ENCODE assay signal across 8 cellular contexts in the genomic region with DNA sequence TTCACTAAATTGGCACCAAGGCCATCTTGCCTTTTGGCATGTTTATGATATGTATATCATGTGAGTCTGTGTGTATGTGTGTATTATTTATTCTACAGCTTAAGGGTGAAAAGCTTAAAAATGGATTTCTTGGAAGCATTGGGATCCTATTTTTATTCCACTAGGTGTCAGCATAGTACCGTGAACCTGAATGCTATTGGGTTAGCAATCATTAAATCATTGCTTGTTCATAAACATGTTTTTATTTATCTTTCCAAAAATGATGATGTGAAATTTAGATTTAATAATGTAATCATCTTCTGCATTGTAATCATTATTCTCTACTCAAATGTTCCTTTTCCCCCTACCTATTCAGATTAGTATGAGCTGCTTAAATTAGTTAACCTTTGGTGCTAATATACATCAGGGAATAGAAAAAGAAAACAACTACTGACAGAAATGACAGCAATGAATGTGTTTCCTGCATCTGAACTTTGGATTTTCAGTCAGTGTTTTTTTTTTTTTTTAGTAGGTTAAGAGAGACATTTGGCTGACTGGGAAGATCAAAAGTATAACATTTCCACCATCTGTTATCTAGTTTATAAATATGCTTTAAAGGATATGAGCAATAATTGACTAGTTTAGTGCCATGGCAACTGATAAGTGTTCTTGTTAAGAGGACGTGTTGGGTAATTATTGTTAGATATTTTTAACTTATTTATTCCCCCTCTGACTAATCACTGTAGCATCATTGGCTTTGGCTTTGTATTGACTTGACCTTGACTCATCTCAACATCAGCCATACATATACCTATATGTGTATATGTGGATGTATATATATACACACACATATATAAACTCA. TPM values are rescaled to one million over a fixed set of nuclear protein-coding genes. Genes with fewer than 3 reads are reported as not detected.
DNase-seq lines count a peak whose midpoint lies in the region; ATAC-seq and TF ChIP-seq lines count a peak whose summit lies in the region.

No MANE protein-coding gene starts in this region.

- intact Hi-C loops in dorsolateral prefrontal cortex (cut with DNase I) (loop anchor here (2.0 to 10.0 kb wide), 2 partner anchors 592 kb away; no protein-coding TSS in a partner anchor), mucosa of descending colon (cut with DNase I, micrococcal nuclease) (loop anchor here (10.0 kb wide), 1 partner anchor 592 kb away; no protein-coding TSS in a partner anchor), posterior cingulate gyrus (cut with DNase I) (loop anchor here (1.0 kb wide), 1 partner anchor 590 kb away; no protein-coding TSS in a partner anchor)

- no peaks in the 10 kb centered on the region for H3K9me3 ChIP-seq in mucosa of descending colon

- H3K4me3 ChIP-seq in dorsolateral prefrontal cortex (no peak overlapping the region), mucosa of descending colon (no peak overlapping the region)

- H3K36me3 ChIP-seq in mucosa of descending colon (ENCODE audit: low read depth), result no peaks in the 10 kb centered on the region

- H3K27me3 ChIP-seq in dorsolateral prefrontal cortex, result no peaks in the 10 kb centered on the region

- peak; percentile 49 for ATAC-seq in HG02870 (IDR thresholded peaks at IDR 0.05; ENCODE audit: unreplicated experiment)
- ATAC-seq in mucosa of descending colon, result no peak

- H3K27ac ChIP-seq in dorsolateral prefrontal cortex, result no peak overlapping the region

- TF ChIP-seq CTCF in dorsolateral prefrontal cortex (IDR thresholded peaks at IDR 0.05 in 54 of 56, conservative IDR thresholded peaks at IDR 0.05 in 2 of 56; ENCODE audit: low read depth in 1 of 56, partially characterized antibody in 56 of 56), result peak; percentile 57 to 93 (median 76)
- TF ChIP-seq CTCF in mucosa of descending colon (IDR thresholded peaks at IDR 0.05), result peak; percentile 23

- DNase-seq in NCI-H146 (lab: John Stamatoyannopoulos, UW) (peak; percentile 2), NCI-H146 treated with DMSO at 0.1 percent for 48 hours (lab: John Stamatoyannopoulos, UW; ENCODE audit: unreplicated experiment) (no peak), NCI-H524 treated with DMSO at 0.1 percent for 48 hours (lab: John Stamatoyannopoulos, UW) (peak; percentile 73), dorsolateral prefrontal cortex (no peak), mucosa of descending colon (no peak), T-helper 9 cell (no peak), posterior cingulate gyrus (no peak)

- H3K4me1 ChIP-seq in mucosa of descending colon (ENCODE audit: low read depth), result no peaks in the 10 kb centered on the region

RNA-seq across cellular contexts. Expression of a gene that starts 14.1 kb away (rescaled TPM):
- total RNA-seq in dorsolateral prefrontal cortex, result 1 to 10 TPM in 7 of 120 experiments, under 1 TPM in 54, not detected in 59; 0.18 to 1.5 (median 0.50) TPM
- not detected for total RNA-seq in mucosa of descending colon

Comparison
In these comparisons a context has a peak if more than half of its experiments do, and no peak if none do; other contexts are left out.
1. DNase-seq: peak in NCI-H146 (single experiment) and NCI-H524 treated with DMSO at 0.1 percent for 48 hours (single experiment); none in NCI-H146 treated with DMSO at 0.1 percent for 48 hours (single experiment), dorsolateral prefrontal cortex (0 of 10), mucosa of descending colon (0 of 3), T-helper 9 cell (single experiment) and posterior cingulate gyrus (0 of 10).